22 cellular contexts compared by ENCODE assay signal in the genomic region with DNA sequence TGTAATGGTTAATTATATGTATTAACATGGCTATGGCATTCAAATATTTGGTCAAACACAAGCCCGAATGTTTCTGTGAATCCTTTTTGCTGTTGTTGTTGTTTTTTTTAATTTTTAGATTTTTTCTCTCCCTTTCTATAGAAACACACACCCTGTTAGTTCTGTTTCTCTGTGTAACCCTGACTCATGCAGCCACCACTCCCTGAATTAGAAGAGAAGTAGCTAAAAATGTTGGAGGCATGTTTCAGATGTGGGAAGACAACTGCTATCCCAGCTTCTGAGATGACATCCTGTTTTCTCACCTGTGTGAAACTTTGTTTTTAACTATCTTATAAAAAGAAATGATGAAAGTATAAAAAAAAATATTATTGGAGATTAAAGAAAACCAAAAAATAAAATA.
DNase-seq lines count a peak whose midpoint lies in the region; ATAC-seq, FAIRE-seq and TF ChIP-seq lines count a peak whose summit lies in the region.
"Had no signal": no experiment of that assay in that cellular context is flagged by ENCODE, and none has a peak within 500 bp of the region (broad histone marks: within the 10 kb centered on the region; RNA-seq: fewer than 3 reads in every experiment).

No MANE protein-coding gene starts in this region.

- H3K4me3 ChIP-seq in IMR-90 (ENCODE audit: insufficient read depth, low read depth, low read length) (no peak overlapping the region), bronchial epithelial cell (ENCODE audit: low read depth, low read length) (no peak overlapping the region)
- H3K4me3 ChIP-seq: BLaER1 treated with 17β-estradiol and CSF1 and Interleukin-3, amounts not matched to agents 10 nM and 100 nM had no signal

- H3K4me3 Mint-ChIP-seq in Calu3 (ENCODE audit: low read depth, unreplicated experiment) (no peak overlapping the region), progenitor cell of endocrine pancreas (ENCODE audit: low read depth) (no peak overlapping the region)
- H3K4me3 Mint-ChIP-seq: B cell; CD4-positive, CD25-positive, alpha-beta regulatory T cell; CD8-positive, alpha-beta memory T cell; HFFc6 had no signal

- H3K4me2 ChIP-seq in IMR-90 (ENCODE audit: low read depth, low read length) = no peak overlapping the region
- H3K4me2 ChIP-seq: BLaER1 treated with 17β-estradiol and CSF1 and Interleukin-3, amounts not matched to agents 10 nM and 100 nM had no signal

- POLR2A ChIA-PET in IMR-90 (lab: Charles Lee; ENCODE audit: unreplicated experiment) = no interaction called here

- H2AK5ac ChIP-seq in IMR-90 (ENCODE audit: low read depth, low read length) = no peak overlapping the region

- BruUV-seq in IMR-90 (replicated peaks; lab: Mats Ljungman, UMichigan) = no TSS peak
- no TSS peak for BruUV-seq in Calu3 (replicated peaks; lab: Mats Ljungman, UMichigan)

- H3K9me3 Mint-ChIP-seq in Calu3 (ENCODE audit: low read depth, unreplicated experiment) (peaks cover 3% of the 10 kb centered on the region), progenitor cell of endocrine pancreas (ENCODE audit: low read depth) (no peaks in the 10 kb centered on the region)
- H3K9me3 Mint-ChIP-seq: HFFc6 had no signal

- no peak overlapping the region for H2BK15ac ChIP-seq in IMR-90 (ENCODE audit: low read depth, low read length)

- intact Hi-C loops in IMR-90 (cut with micrococcal nuclease) (no loop called here), Calu3 (cut with micrococcal nuclease; ENCODE audit: unreplicated experiment) (no loop called here)

- TF ChIP-seq POLR2A in IMR-90 (IDR thresholded peaks at IDR 0.05; ENCODE audit: low read depth, low read length) = no peak

- dilution Hi-C loops in IMR-90 (cut with HindIII; ENCODE audit: low sequenced_read_pairs, unreplicated experiment) = no loop called here

- no peak overlapping the region for H2AK9ac ChIP-seq in IMR-90 (replicated peaks; ENCODE audit: low read depth, low read length, poor library complexity)

- CTCF ChIA-PET in IMR-90 (lab: Yijun Ruan, JAX) (no interaction called here), Calu3 (lab: Charles Lee) (no interaction called here)

- no peak for TF ChIP-seq RAD21 in IMR-90 (IDR thresholded peaks at IDR 0.05; ENCODE audit: low read length)

- H3K9me1 ChIP-seq in IMR-90 (ENCODE audit: insufficient read depth, low read length) = no peaks in the 10 kb centered on the region

- WGBS in IMR-90 (ENCODE audit: extremely low coverage in 2 of 2, insufficient read length in 1 of 2), 2 experiments = no CpG with 5 or more reads among the region's 1 CpG

- ATAC-seq in IMR-90 (ENCODE audit: low read depth) = no peak
- ATAC-seq: HCT116, HepG2 had no signal

- no peak overlapping the region for H2BK120ac ChIP-seq in IMR-90 (ENCODE audit: low read depth, low read length)

- H3K9me3 ChIP-seq in IMR-90 (ENCODE audit: control insufficient read depth, insufficient read depth, low read length) = no peaks in the 10 kb centered on the region
- H3K9me3 ChIP-seq: BLaER1 treated with 17β-estradiol and CSF1 and Interleukin-3, amounts not matched to agents 10 nM and 100 nM had no signal

- H3K9ac ChIP-seq in IMR-90 (ENCODE audit: low read depth, low read length) = no peak overlapping the region
- H3K9ac ChIP-seq: BLaER1 treated with 17β-estradiol and CSF1 and Interleukin-3, amounts not matched to agents 10 nM and 100 nM had no signal

- H3K27me3 Mint-ChIP-seq in Calu3 (ENCODE audit: unreplicated experiment) (no peaks in the 10 kb centered on the region), progenitor cell of endocrine pancreas (no peaks in the 10 kb centered on the region)
- H3K27me3 Mint-ChIP-seq: B cell; CD4-positive, CD25-positive, alpha-beta regulatory T cell; CD8-positive, alpha-beta memory T cell had no signal

- H3K27me3 ChIP-seq in IMR-90 (ENCODE audit: control insufficient read depth, insufficient read depth, low read length) (no peaks in the 10 kb centered on the region), bronchial epithelial cell (ENCODE audit: control insufficient read depth, insufficient read depth, low read length) (no peaks in the 10 kb centered on the region)
- H3K27me3 ChIP-seq: BLaER1 treated with 17β-estradiol and CSF1 and Interleukin-3, amounts not matched to agents 10 nM and 100 nM had no signal

- H4K5ac ChIP-seq in IMR-90 (ENCODE audit: low read depth, low read length) = no peak overlapping the region

- peak overlapping the region; percentile 78 for H2BK5ac ChIP-seq in IMR-90 (ENCODE audit: low read depth, low read length, poor library complexity, severe bottlenecking)

- in situ Hi-C loops in IMR-90 (cut with MboI; ENCODE audit: low sequenced_read_pairs) = no loop called here

- no peaks in the 10 kb centered on the region for H3K4me1 ChIP-seq in IMR-90 (ENCODE audit: control insufficient read depth, insufficient read depth, low read length)
- H3K4me1 ChIP-seq: BLaER1 treated with 17β-estradiol and CSF1 and Interleukin-3, amounts not matched to agents 10 nM and 100 nM had no signal

- no peak overlapping the region for H3K27ac ChIP-seq in IMR-90 (ENCODE audit: insufficient read depth, low read length)
- H3K27ac ChIP-seq: BLaER1 treated with 17β-estradiol and CSF1 and Interleukin-3, amounts not matched to agents 10 nM and 100 nM had no signal

- no peak overlapping the region for H4K8ac ChIP-seq in IMR-90 (ENCODE audit: low read depth in 2 of 2, low read length in 2 of 2)

- no peaks in the 10 kb centered on the region for H4K20me1 ChIP-seq in IMR-90 (ENCODE audit: insufficient read depth, low read length)
- H4K20me1 ChIP-seq: BLaER1 treated with 17β-estradiol and CSF1 and Interleukin-3, amounts not matched to agents 10 nM and 100 nM had no signal

- H3K36me3 Mint-ChIP-seq in Calu3 (ENCODE audit: insufficient read depth, unreplicated experiment) = no peaks in the 10 kb centered on the region
- no peaks in the 10 kb centered on the region for H3K36me3 Mint-ChIP-seq in progenitor cell of endocrine pancreas (ENCODE audit: insufficient read depth)
- H3K36me3 Mint-ChIP-seq: CD4-positive, CD25-positive, alpha-beta regulatory T cell; CD8-positive, alpha-beta memory T cell had no signal

- H3K36me3 ChIP-seq in IMR-90 (ENCODE audit: control insufficient read depth, insufficient read depth, low read length) (no peaks in the 10 kb centered on the region), bronchial epithelial cell (ENCODE audit: control insufficient read depth, insufficient read depth, low read length) (no peaks in the 10 kb centered on the region)
- H3K36me3 ChIP-seq: BLaER1 treated with 17β-estradiol and CSF1 and Interleukin-3, amounts not matched to agents 10 nM and 100 nM had no signal

- H4K91ac ChIP-seq in IMR-90 (ENCODE audit: insufficient read depth, low read depth, low read length) = no peak overlapping the region

- TF ChIP-seq CTCF in IMR-90 (conservative IDR thresholded peaks at IDR 0.05; ENCODE audit: low read depth, low read length) (no peak), bronchial epithelial cell (IDR thresholded peaks at IDR 0.05; ENCODE audit: insufficient read depth, low read length, severe bottlenecking) (no peak), Calu3 (IDR thresholded peaks at IDR 0.05; ENCODE audit: unreplicated experiment) (no peak), progenitor cell of endocrine pancreas (IDR thresholded peaks at IDR 0.05; ENCODE audit: unreplicated experiment) (no peak)

- DNase-seq in AG20443 (ENCODE audit: low spot score) = peak; percentile 17
- DNase-seq in IMR-90 = no peak
- DNase-seq in bronchial epithelial cell (ENCODE audit: low read depth) = peak; percentile 23
- DNase-seq in renal cortical epithelial cell (ENCODE audit: low read depth) = peak; percentile 23
- DNase-seq in Calu3 = no peak
- DNase-seq in stimulated activated CD8-positive, alpha-beta memory T cell treated with anti-CD3 and anti-CD28 coated beads, Interleukin-4, amount 100 ng/mL, for 48 hours = no peak
- no peak for DNase-seq in progenitor cell of endocrine pancreas (ENCODE audit: low spot score, unreplicated experiment)
- DNase-seq: 8988T; CD4-positive, CD25-positive, alpha-beta regulatory T cell; CD8-positive, alpha-beta memory T cell; COR-L47; GDM1; GOT3; H7; HFFc6 had no signal

- H2BK20ac ChIP-seq in IMR-90 (ENCODE audit: low read depth, low read length) = no peak overlapping the region

- H3K4me1 Mint-ChIP-seq in Calu3 (ENCODE audit: low read depth, unreplicated experiment) = no peaks in the 10 kb centered on the region
- H3K4me1 Mint-ChIP-seq in progenitor cell of endocrine pancreas (ENCODE audit: low read depth) = peaks cover 3% of the 10 kb centered on the region
- H3K4me1 Mint-ChIP-seq: B cell; CD4-positive, CD25-positive, alpha-beta regulatory T cell; CD8-positive, alpha-beta memory T cell had no signal

- no peak overlapping the region for H3K23ac ChIP-seq in IMR-90 (ENCODE audit: low read depth, low read length)

- H2AFZ ChIP-seq in IMR-90 (replicated peaks; ENCODE audit: low read length, poor library complexity) = no peak overlapping the region

- no peak overlapping the region for H3K18ac ChIP-seq in IMR-90 (ENCODE audit: low read depth, low read length)

- H3K14ac ChIP-seq in IMR-90 (replicated peaks; ENCODE audit: low read depth, low read length) = no peak overlapping the region

- H3K56ac ChIP-seq in IMR-90 (ENCODE audit: extremely low read depth, insufficient read depth, low read length) = no peak overlapping the region

- H3K27ac Mint-ChIP-seq in Calu3 (ENCODE audit: unreplicated experiment) (no peak overlapping the region), progenitor cell of endocrine pancreas (no peak overlapping the region)
- H3K27ac Mint-ChIP-seq: B cell; CD4-positive, CD25-positive, alpha-beta regulatory T cell; CD8-positive, alpha-beta memory T cell; HFFc6 had no signal

- FAIRE-seq in bronchial epithelial cell (lab: Jason Lieb, UNC) = no peak
- FAIRE-seq: D721Med, GM12892, GM18507, HepG2 had no signal

- no peak overlapping the region for H3K4ac ChIP-seq in IMR-90 (ENCODE audit: low read depth, low read length)

- no peaks in the 10 kb centered on the region for H3K79me1 ChIP-seq in IMR-90 (ENCODE audit: low read depth in 1 of 2, low read length in 2 of 2)

TF ChIP-seq in IMR-90, 13 proteins besides CTCF, POLR2A, EP300 and RAD21 (continues in another document):
- no peak for TF ChIP-seq ELK1 (IDR thresholded peaks at IDR 0.05; ENCODE audit: borderline replicate concordance, low read depth, low read length)
- no peak for TF ChIP-seq NFE2L2 (IDR thresholded peaks at IDR 0.05; ENCODE audit: low read depth, low read length)
- no peak for TF ChIP-seq FOS (IDR thresholded peaks at IDR 0.05; ENCODE audit: low read depth, low read length)
- TF ChIP-seq MXI1 (IDR thresholded peaks at IDR 0.05; ENCODE audit: borderline replicate concordance, low read depth, low read length) = no peak
- TF ChIP-seq CEBPB (IDR thresholded peaks at IDR 0.05; ENCODE audit: low read depth, low read length) = no peak

Comparison
In these comparisons a context has a peak if more than half of its experiments do, and no peak if none do; other contexts are left out.
1. DNase-seq: peak in AG20443 (single experiment), bronchial epithelial cell (single experiment) and renal cortical epithelial cell (single experiment); none in IMR-90 (single experiment), Calu3 (single experiment), stimulated activated CD8-positive, alpha-beta memory T cell treated with anti-CD3 and anti-CD28 coated beads, Interleukin-4, amount 100 ng/mL, for 48 hours (single experiment) and progenitor cell of endocrine pancreas (single experiment).